Comparison of ENCODE assay signal across 8 cellular contexts in the genomic region with DNA sequence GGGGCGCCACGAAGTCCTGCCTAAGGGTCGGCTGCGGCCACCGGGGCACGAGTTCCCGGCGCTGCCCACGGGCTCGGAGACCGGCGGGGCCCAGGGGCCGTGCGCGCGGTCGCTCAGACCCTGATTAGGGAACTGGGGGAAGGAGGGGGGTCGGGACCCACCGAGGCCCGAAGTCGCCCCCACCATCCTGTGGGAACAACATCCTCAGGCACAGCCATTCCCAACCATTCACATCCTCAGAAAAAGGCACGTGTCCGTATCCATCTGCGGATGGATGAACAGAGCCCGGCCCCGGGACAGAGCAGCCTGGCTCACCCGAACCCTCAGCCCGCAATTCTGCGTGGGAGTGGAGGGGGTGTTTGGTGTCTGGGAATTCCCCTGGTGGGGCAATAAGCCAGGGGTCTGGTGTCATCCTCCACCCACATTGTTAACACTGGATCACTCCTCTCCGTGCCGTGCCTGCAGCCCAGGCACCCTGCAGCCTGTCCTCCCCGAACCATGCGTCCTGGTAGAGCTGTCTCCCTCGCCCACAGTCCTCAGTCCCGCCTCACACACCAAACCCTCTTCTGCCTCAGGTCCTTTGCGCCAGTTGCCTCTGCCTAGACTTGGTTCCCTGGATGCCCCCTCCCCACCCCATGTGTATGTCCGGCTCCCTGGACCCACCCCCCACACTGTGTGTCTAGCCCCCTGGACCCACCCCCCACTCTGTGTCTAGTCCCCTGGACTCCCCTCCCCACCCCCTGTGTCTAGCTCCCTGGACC. TPM values are rescaled to one million over a fixed set of nuclear protein-coding genes. Genes with fewer than 3 reads are reported as not detected.
DNase-seq lines count a peak whose midpoint lies in the region; ATAC-seq, FAIRE-seq and TF ChIP-seq lines count a peak whose summit lies in the region.

No MANE protein-coding gene starts in this region.

- dilution Hi-C loops in endothelial cell of umbilical vein (cut with MboI; ENCODE audit: extremely low pct_ligation_motif_present, low sequenced_read_pairs): no loop called here

- POLR2A ChIA-PET in activated CD8-positive, alpha-beta T cell treated with anti-CD3 and anti-CD28 coated beads, Interleukin-2, amount 10 ng/mL, durations not matched to agents 7 days and 5 days (lab: Charles Lee): interaction anchor here (1.1 to 3.4 kb wide), 4 partner anchors 9 to 23 kb away, joined by 3 to 15 read pairs (median 5); partner anchors contain the start of gene SLC16A3
- POLR2A ChIA-PET in endothelial cell of umbilical vein (lab: Charles Lee): no interaction called here

- peaks cover 55% of the 10 kb centered on the region for H3K4me1 Mint-ChIP-seq in activated CD8-positive, alpha-beta T cell treated with anti-CD3 and anti-CD28 coated beads, Interleukin-2, amount 10 ng/mL, durations not matched to agents 7 days and 5 days (ENCODE audit: low read depth)
- H3K4me1 Mint-ChIP-seq in stimulated activated naive CD8-positive, alpha-beta T cell treated with anti-CD3 and anti-CD28 coated beads, Interleukin-15, amount 100 ng/mL, for 72 hours: peaks cover 53% of the 10 kb centered on the region

- H4K20me1 ChIP-seq in endothelial cell of umbilical vein (replicated peaks; ENCODE audit: control insufficient read depth, extremely low read depth, insufficient read depth, low read length): no peaks in the 10 kb centered on the region

- intact Hi-C loops in endothelial cell of umbilical vein (cut with micrococcal nuclease): loop anchor here (1.0 to 10.0 kb wide), 2 partner anchors 8 to 189 kb away; partner anchors contain the start of genes CENPX and LRRC45

- BruUV-seq in endothelial cell of umbilical vein (replicated peaks; lab: Mats Ljungman, UMichigan): TSS peak; percentile 30

- no peaks in the 10 kb centered on the region for H3K27me3 Mint-ChIP-seq in activated CD8-positive, alpha-beta T cell treated with anti-CD3 and anti-CD28 coated beads, Interleukin-2, amount 10 ng/mL, durations not matched to agents 7 days and 5 days (ENCODE audit: low read depth)
- no peaks in the 10 kb centered on the region for H3K27me3 Mint-ChIP-seq in stimulated activated naive CD8-positive, alpha-beta T cell treated with anti-CD3 and anti-CD28 coated beads, Interleukin-15, amount 100 ng/mL, for 72 hours

- peaks cover 33% of the 10 kb centered on the region for H3K4me1 ChIP-seq in endothelial cell of umbilical vein (ENCODE audit: control insufficient read depth, extremely low read depth, insufficient read depth, low read length)

- H3K27me3 ChIP-seq in endothelial cell of umbilical vein (ENCODE audit: control insufficient read depth in 2 of 2, insufficient read depth in 2 of 2, low read length in 2 of 2): no peaks in the 10 kb centered on the region

- CTCF ChIA-PET in activated CD8-positive, alpha-beta T cell treated with anti-CD3 and anti-CD28 coated beads, Interleukin-2, amount 10 ng/mL, durations not matched to agents 7 days and 5 days (lab: Charles Lee): interaction anchor here (0.7 kb wide), 1 partner anchor 12 kb away, joined by 3 read pairs; no protein-coding TSS in a partner anchor
- CTCF ChIA-PET in endothelial cell of umbilical vein (lab: Charles Lee): interaction anchor here (5.3 kb wide), 1 partner anchor 8 kb away, joined by 22 read pairs; no protein-coding TSS in a partner anchor

- no peaks in the 10 kb centered on the region for H3K9me3 Mint-ChIP-seq in activated CD8-positive, alpha-beta T cell treated with anti-CD3 and anti-CD28 coated beads, Interleukin-2, amount 10 ng/mL, durations not matched to agents 7 days and 5 days (ENCODE audit: insufficient read depth)
- H3K9me3 Mint-ChIP-seq in stimulated activated naive CD8-positive, alpha-beta T cell treated with anti-CD3 and anti-CD28 coated beads, Interleukin-15, amount 100 ng/mL, for 72 hours: no peaks in the 10 kb centered on the region

- H3K9me1 ChIP-seq in endothelial cell of umbilical vein (replicated peaks; ENCODE audit: control insufficient read depth, extremely low read depth, insufficient read depth, low read length): no peaks in the 10 kb centered on the region

- H3K9ac ChIP-seq in endothelial cell of umbilical vein (replicated peaks; ENCODE audit: extremely low read depth, insufficient read depth, low read length): peak overlapping the region; percentile 81

- peak overlapping the region; percentile 43 for H3K4me2 ChIP-seq in endothelial cell of umbilical vein (ENCODE audit: insufficient read depth, low read length)

- peak overlapping the region; percentile 59 to 70 (median 62) for H3K4me3 ChIP-seq in endothelial cell of umbilical vein (replicated peaks in 1 of 3; ENCODE audit: insufficient read depth in 1 of 3, low read depth in 1 of 3, low read length in 3 of 3)

- peak overlapping the region; percentile 58 for H2AFZ ChIP-seq in endothelial cell of umbilical vein (ENCODE audit: low read depth, low read length)

- peak overlapping the region; percentile 68 for H3K4me3 Mint-ChIP-seq in activated CD8-positive, alpha-beta T cell treated with anti-CD3 and anti-CD28 coated beads, Interleukin-2, amount 10 ng/mL, durations not matched to agents 7 days and 5 days
- H3K4me3 Mint-ChIP-seq in stimulated activated naive CD8-positive, alpha-beta T cell treated with anti-CD3 and anti-CD28 coated beads, Interleukin-15, amount 100 ng/mL, for 72 hours: peak overlapping the region; percentile 87 to 90

- no peaks in the 10 kb centered on the region for H3K79me2 ChIP-seq in endothelial cell of umbilical vein (ENCODE audit: control insufficient read depth, insufficient read depth, low read length)

- DNase-seq in DMS 273 treated with DMSO at 0.1 percent for 48 hours (lab: John Stamatoyannopoulos, UW) (peak; percentile 44), GOT3 (lab: John Stamatoyannopoulos, UW) (peak; percentile 35), NCI-H2081 treated with DMSO at 0.1 percent for 48 hours (lab: John Stamatoyannopoulos, UW) (peak; percentile 11), endothelial cell of umbilical vein (ENCODE audit: low read depth, low spot score) (peak; percentile 45), middle frontal gyrus (ENCODE audit: extremely low spot score, low spot score) (peak; percentile 53)
- no peak for DNase-seq in activated CD8-positive, alpha-beta T cell treated with anti-CD3 and anti-CD28 coated beads, Interleukin-2, amount 10 ng/mL, durations not matched to agents 7 days and 5 days
- peak; percentile 62 to 78 for DNase-seq in stimulated activated naive CD8-positive, alpha-beta T cell treated with anti-CD3 and anti-CD28 coated beads, Interleukin-15, amount 100 ng/mL, for 72 hours

- H3K36me3 ChIP-seq in endothelial cell of umbilical vein (ENCODE audit: control insufficient read depth in 2 of 2, extremely low read depth in 1 of 2, insufficient read depth in 2 of 2, low read length in 2 of 2): no peaks in the 10 kb centered on the region

- H3K36me3 Mint-ChIP-seq in activated CD8-positive, alpha-beta T cell treated with anti-CD3 and anti-CD28 coated beads, Interleukin-2, amount 10 ng/mL, durations not matched to agents 7 days and 5 days (ENCODE audit: low read depth): peaks cover 2% of the 10 kb centered on the region

- peak overlapping the region; percentile 80 for H3K27ac Mint-ChIP-seq in activated CD8-positive, alpha-beta T cell treated with anti-CD3 and anti-CD28 coated beads, Interleukin-2, amount 10 ng/mL, durations not matched to agents 7 days and 5 days
- H3K27ac Mint-ChIP-seq in stimulated activated naive CD8-positive, alpha-beta T cell treated with anti-CD3 and anti-CD28 coated beads, Interleukin-15, amount 100 ng/mL, for 72 hours: peak overlapping the region; percentile 97

- H3K27ac ChIP-seq in endothelial cell of umbilical vein (ENCODE audit: insufficient read depth, low read depth, low read length): peak overlapping the region; percentile 72

- TF ChIP-seq CTCF in endothelial cell of umbilical vein (IDR thresholded peaks at IDR 0.05; ENCODE audit: extremely low read depth in 1 of 2, insufficient read depth in 1 of 2, low read depth in 1 of 2, low read length in 2 of 2): no peak

- ATAC-seq in activated CD8-positive, alpha-beta T cell treated with anti-CD3 and anti-CD28 coated beads, Interleukin-2, amount 10 ng/mL, durations not matched to agents 7 days and 5 days: peak; percentile 2
- ATAC-seq in stimulated activated naive CD8-positive, alpha-beta T cell treated with anti-CD3 and anti-CD28 coated beads, Interleukin-15, amount 100 ng/mL, for 72 hours: peak; percentile 52
- ATAC-seq in GM21576 (IDR thresholded peaks at IDR 0.05; ENCODE audit: unreplicated experiment): no peak

- H3K9me3 ChIP-seq in endothelial cell of umbilical vein (replicated peaks; ENCODE audit: control insufficient read depth, insufficient read depth, low read length): no peaks in the 10 kb centered on the region

- FAIRE-seq in endothelial cell of umbilical vein (lab: Jason Lieb, UNC): peak; percentile 82

- TF ChIP-seq POLR2A in endothelial cell of umbilical vein (IDR thresholded peaks at IDR 0.05; ENCODE audit: low read depth, low read length): no peak

TF ChIP-seq in endothelial cell of umbilical vein, 7 proteins besides CTCF, POLR2A, EP300 and RAD21 (continues in another document):
- TF ChIP-seq POLR2AphosphoS5 (IDR thresholded peaks at IDR 0.05; ENCODE audit: insufficient read depth, low read depth, low read length): no peak

RNA-seq across cellular contexts. Expression of gene CCDC57, which starts 0.8 kb away (rescaled TPM):
- total RNA-seq in activated CD8-positive, alpha-beta T cell treated with anti-CD3 and anti-CD28 coated beads, Interleukin-2, amount 10 ng/mL, durations not matched to agents 7 days and 5 days: 10 to 100 TPM; 78.3 to 84.7 TPM
- total RNA-seq in endothelial cell of umbilical vein: 31.6 and 40.9 TPM in 2 replicates
- 18.6 and 19.7 TPM in 2 replicates for polyA plus RNA-seq in endothelial cell of umbilical vein
- 3.9 and 6.4 TPM in 2 replicates for polyA plus RNA-seq in endothelial cell of umbilical vein (2011; cell fraction: cytosol; rRNA removed)
- 167 and 183 TPM in 2 replicates for polyA plus RNA-seq in endothelial cell of umbilical vein (2011; cell fraction: nucleus; rRNA removed)
- 9.3 and 11.4 TPM in 2 replicates for polyA plus RNA-seq in endothelial cell of umbilical vein (2012)
- 15.8 and 16.5 TPM in 2 replicates for polyA minus RNA-seq in endothelial cell of umbilical vein
- 16.3 TPM for polyA minus RNA-seq in endothelial cell of umbilical vein (2011; cell fraction: cytosol; rRNA and poly(A)+ RNA removed)
- polyA minus RNA-seq in endothelial cell of umbilical vein (2011; cell fraction: nucleus; rRNA and poly(A)+ RNA removed): 31.4 and 37.9 TPM in 2 replicates

RNA-seq across cellular contexts. Expression of gene SLC16A3, which starts 15.4 kb away (rescaled TPM):
- 100 to 1,000 TPM; 257 to 264 TPM for total RNA-seq in activated CD8-positive, alpha-beta T cell treated with anti-CD3 and anti-CD28 coated beads, Interleukin-2, amount 10 ng/mL, durations not matched to agents 7 days and 5 days
- total RNA-seq in endothelial cell of umbilical vein: 171 and 229 TPM in 2 replicates
- polyA plus RNA-seq in endothelial cell of umbilical vein: 95.9 and 140 TPM in 2 replicates
- 52.1 and 69.8 TPM in 2 replicates for polyA plus RNA-seq in endothelial cell of umbilical vein (2011; cell fraction: cytosol; rRNA removed)
- 40.9 and 41.0 TPM in 2 replicates for polyA plus RNA-seq in endothelial cell of umbilical vein (2011; cell fraction: nucleus; rRNA removed)
- 119 and 153 TPM in 2 replicates for polyA plus RNA-seq in endothelial cell of umbilical vein (2012)
- polyA minus RNA-seq in endothelial cell of umbilical vein: 98.9 and 118 TPM in 2 replicates
- polyA minus RNA-seq in endothelial cell of umbilical vein (2011; cell fraction: cytosol; rRNA and poly(A)+ RNA removed): 158 TPM
- polyA minus RNA-seq in endothelial cell of umbilical vein (2011; cell fraction: nucleus; rRNA and poly(A)+ RNA removed): 31.0 and 31.5 TPM in 2 replicates
